ENCODE assay signal across 13 cellular contexts in genomic region chr6:53603381-53604121, GRCh38. TPM values are rescaled to one million over a fixed set of nuclear protein-coding genes. Genes with fewer than 3 reads are reported as not detected.
DNase-seq lines count a peak whose midpoint lies in the region; ATAC-seq and TF ChIP-seq lines count a peak whose summit lies in the region.
"Had no signal": no experiment of that assay in that cellular context is flagged by ENCODE, and none has a peak within 500 bp of the region (broad histone marks: within the 10 kb centered on the region; RNA-seq: fewer than 3 reads in every experiment).

No MANE protein-coding gene starts in this region.

- DNase-seq in ELR (ENCODE audit: low read depth) (peak; percentile 13), NCI-H774 (lab: John Stamatoyannopoulos, UW) (peak; percentile 40), fibroblast of pulmonary artery (ENCODE audit: low read depth) (peak; percentile 11), progenitor cell of endocrine pancreas (ENCODE audit: low spot score, unreplicated experiment) (no peak)
- DNase-seq in NK-92 treated with Interleukin-12 subunit alpha and Interleukin-12 subunit beta, amount 100 ng/mL, for 24 hours (lab: John Stamatoyannopoulos, UW) = no peak
- no peak for DNase-seq in activated effector memory CD4-positive, alpha-beta T cell treated with anti-CD3 and anti-CD28 coated beads, Interleukin-2, amount 50 U/mL, for 16 hours
- DNase-seq in stimulated activated CD8-positive, alpha-beta memory T cell treated with anti-CD3 and anti-CD28 coated beads, Interleukin-4, amount 100 ng/mL, for 48 hours = no peak
- DNase-seq: activated CD4-positive, alpha-beta T cell treated with anti-CD3 and anti-CD28 coated beads for 48 hours; CD4-positive, CD25-positive, alpha-beta regulatory T cell; MM.1S; retina; SW 1271 had no signal

- no peaks in the 10 kb centered on the region for H3K27me3 Mint-ChIP-seq in progenitor cell of endocrine pancreas

- no peaks in the 10 kb centered on the region for H3K36me3 Mint-ChIP-seq in progenitor cell of endocrine pancreas (ENCODE audit: insufficient read depth)
- H3K36me3 Mint-ChIP-seq: CD4-positive, CD25-positive, alpha-beta regulatory T cell had no signal

- H3K4me3 Mint-ChIP-seq in progenitor cell of endocrine pancreas (ENCODE audit: low read depth) = peak overlapping the region; percentile 29
- H3K4me3 Mint-ChIP-seq: CD4-positive, CD25-positive, alpha-beta regulatory T cell had no signal

- peaks cover 15% of the 10 kb centered on the region for H3K4me1 Mint-ChIP-seq in progenitor cell of endocrine pancreas (ENCODE audit: low read depth)
- H3K4me1 Mint-ChIP-seq: CD4-positive, CD25-positive, alpha-beta regulatory T cell had no signal

- peaks cover 5% of the 10 kb centered on the region for H3K9me3 Mint-ChIP-seq in progenitor cell of endocrine pancreas (ENCODE audit: low read depth)

- TF ChIP-seq CTCF in fibroblast of pulmonary artery (IDR thresholded peaks at IDR 0.05; ENCODE audit: low read length, missing control alignments) (no peak), progenitor cell of endocrine pancreas (IDR thresholded peaks at IDR 0.05; ENCODE audit: unreplicated experiment) (no peak)

- H3K27ac Mint-ChIP-seq in progenitor cell of endocrine pancreas = peak overlapping the region; percentile 57
- H3K27ac Mint-ChIP-seq: CD4-positive, CD25-positive, alpha-beta regulatory T cell had no signal

- no peak overlapping the region for H3K4me3 ChIP-seq in fibroblast of pulmonary artery (replicated peaks; ENCODE audit: low read depth, low read length)

- no peak for ATAC-seq in HG03196 (IDR thresholded peaks at IDR 0.05; ENCODE audit: unreplicated experiment)

RNA-seq across cellular contexts. Expression of gene GCLC, which starts 58.6 kb away (rescaled TPM):
- total RNA-seq in progenitor cell of endocrine pancreas = 34.2 and 49.5 TPM in 2 replicates

Comparison
In these comparisons a context has a peak if more than half of its experiments do, and no peak if none do; other contexts are left out.
1. DNase-seq: peak in ELR (single experiment), NCI-H774 (single experiment) and fibroblast of pulmonary artery (single experiment); none in progenitor cell of endocrine pancreas (single experiment), NK-92 treated with Interleukin-12 subunit alpha and Interleukin-12 subunit beta, amount 100 ng/mL, for 24 hours (single experiment), activated effector memory CD4-positive, alpha-beta T cell treated with anti-CD3 and anti-CD28 coated beads, Interleukin-2, amount 50 U/mL, for 16 hours (single experiment) and stimulated activated CD8-positive, alpha-beta memory T cell treated with anti-CD3 and anti-CD28 coated beads, Interleukin-4, amount 100 ng/mL, for 48 hours (single experiment).